Comparison of ENCODE assay signal across 16 cellular contexts in genomic region chr7:11315687-11316258, GRCh38.
A peak's percentile ranks its signal among the peaks of the same experiment; 100 is the strongest.
DNase-seq lines count a peak whose midpoint lies in the region; ATAC-seq lines count a peak whose summit lies in the region.
"Had no signal": no experiment of that assay in that cellular context is flagged by ENCODE, and none has a peak within 500 bp of the region (broad histone marks: within the 10 kb centered on the region; RNA-seq: fewer than 3 reads in every experiment).

No MANE protein-coding gene starts in this region.

- no peaks in the 10 kb centered on the region for H3K9me3 Mint-ChIP-seq in activated CD4-positive, alpha-beta T cell treated with anti-CD3 and anti-CD28 coated beads, Interleukin-2, amount 10 ng/mL, durations not matched to agents 24 days and 14 days
- H3K9me3 Mint-ChIP-seq: IgD-negative memory B cell had no signal

- no peak overlapping the region for H3K4me3 Mint-ChIP-seq in activated CD4-positive, alpha-beta T cell treated with anti-CD3 and anti-CD28 coated beads, Interleukin-2, amount 10 ng/mL, durations not matched to agents 24 days and 14 days
- H3K4me3 Mint-ChIP-seq: CD4-positive, CD25-positive, alpha-beta regulatory T cell; IgD-negative memory B cell had no signal

- DNase-seq in NCI-H146 (lab: John Stamatoyannopoulos, UW) (no peak), Kasumi-1 (lab: John Stamatoyannopoulos, UW) (no peak), T-helper 9 cell (no peak)
- DNase-seq in activated CD4-positive, alpha-beta T cell treated with anti-CD3 and anti-CD28 coated beads, Interleukin-2, amount 10 ng/mL, durations not matched to agents 24 days and 14 days = no peak
- DNase-seq: activated CD8-positive, alpha-beta memory T cell treated with anti-CD3 and anti-CD28 coated beads for 24 hours; activated gamma-delta T cell treated with Interleukin-2 at 50 U/mL for 16 hours; CD4-positive, CD25-positive, alpha-beta regulatory T cell; foreskin fibroblast; midbrain; NCI-H1417 treated with DMSO at 0.1 percent for 48 hours; NCI-H526 treated with DMSO at 0.1 percent for 48 hours; SHP77 had no signal

- H3K36me3 Mint-ChIP-seq in activated CD4-positive, alpha-beta T cell treated with anti-CD3 and anti-CD28 coated beads, Interleukin-2, amount 10 ng/mL, durations not matched to agents 24 days and 14 days (ENCODE audit: low read depth) = no peaks in the 10 kb centered on the region
- H3K36me3 Mint-ChIP-seq: CD4-positive, CD25-positive, alpha-beta regulatory T cell; IgD-negative memory B cell had no signal

- ATAC-seq in GM19023 (IDR thresholded peaks at IDR 0.05; ENCODE audit: unreplicated experiment) (peak; percentile 62), GM21786 (IDR thresholded peaks at IDR 0.05; ENCODE audit: unreplicated experiment) (peak; percentile 39), HG03439 (IDR thresholded peaks at IDR 0.05; ENCODE audit: unreplicated experiment) (peak; percentile 61)

- H3K27me3 Mint-ChIP-seq in activated CD4-positive, alpha-beta T cell treated with anti-CD3 and anti-CD28 coated beads, Interleukin-2, amount 10 ng/mL, durations not matched to agents 24 days and 14 days = no peaks in the 10 kb centered on the region
- H3K27me3 Mint-ChIP-seq: IgD-negative memory B cell had no signal

- no peaks in the 10 kb centered on the region for H3K4me1 Mint-ChIP-seq in activated CD4-positive, alpha-beta T cell treated with anti-CD3 and anti-CD28 coated beads, Interleukin-2, amount 10 ng/mL, durations not matched to agents 24 days and 14 days
- H3K4me1 Mint-ChIP-seq: CD4-positive, CD25-positive, alpha-beta regulatory T cell had no signal

- intact Hi-C loops in activated CD4-positive, alpha-beta T cell treated with anti-CD3 and anti-CD28 coated beads, Interleukin-2, amount 10 ng/mL, durations not matched to agents 24 days and 14 days (cut with micrococcal nuclease) = no loop called here

- H3K27ac Mint-ChIP-seq in activated CD4-positive, alpha-beta T cell treated with anti-CD3 and anti-CD28 coated beads, Interleukin-2, amount 10 ng/mL, durations not matched to agents 24 days and 14 days = no peak overlapping the region
- H3K27ac Mint-ChIP-seq: CD4-positive, CD25-positive, alpha-beta regulatory T cell; IgD-negative memory B cell had no signal
